Comparison of ENCODE assay signal across 17 cellular contexts in the genomic region with DNA sequence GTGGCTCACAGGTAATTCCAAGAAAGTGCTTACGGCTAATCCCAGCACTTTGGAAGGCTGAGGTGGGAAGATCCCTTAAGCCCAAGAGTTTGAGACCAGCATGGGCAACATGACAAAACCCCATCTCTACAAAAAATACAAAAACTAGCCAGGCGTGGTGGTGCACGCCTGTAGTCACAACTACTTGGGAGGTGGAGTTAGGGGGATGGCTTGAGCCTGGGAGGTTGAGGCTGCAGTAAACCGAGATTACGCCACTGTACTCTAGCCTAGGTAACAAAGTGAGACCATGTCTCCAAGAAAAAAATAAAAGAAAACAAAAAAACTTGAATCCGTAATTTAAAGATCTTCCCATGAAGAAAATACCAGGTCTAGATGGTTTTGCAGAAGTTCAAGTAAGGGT. TPM values are rescaled to one million over a fixed set of nuclear protein-coding genes. Genes with fewer than 3 reads are reported as not detected.
DNase-seq lines count a peak whose midpoint lies in the region; ATAC-seq, FAIRE-seq and TF ChIP-seq lines count a peak whose summit lies in the region.
"Had no signal": no experiment of that assay in that cellular context is flagged by ENCODE, and none has a peak within 500 bp of the region (broad histone marks: within the 10 kb centered on the region; RNA-seq: fewer than 3 reads in every experiment).

No MANE protein-coding gene starts in this region.

- TF ChIP-seq CTCF in CD4-positive, alpha-beta T cell (IDR thresholded peaks at IDR 0.05) = no peak
- TF ChIP-seq CTCF in natural killer cell (IDR thresholded peaks at IDR 0.05) (no peak), tibial nerve (IDR thresholded peaks at IDR 0.05) (no peak)

- whole genome bisulfite sequencing in tibial nerve, 2 donors = 93 to 94% methylated on average over 6 of the region's 6 CpGs

- H3K27me3 Mint-ChIP-seq in CD4-positive, alpha-beta T cell = no peaks in the 10 kb centered on the region
- H3K27me3 Mint-ChIP-seq in activated T-helper 2 cell treated with anti-CD3 and anti-CD28 coated beads, Interferon-gamma antibody, Interleukin-2, Interleukin-4, amounts not matched to agents 10 μg/mL and 5 μg/mL and 100 μg/mL, durations not matched to agents 14 hours and 24 hours and 36 hours (ENCODE audit: low read depth) = no peaks in the 10 kb centered on the region
- H3K27me3 Mint-ChIP-seq in natural killer cell (ENCODE audit: low read depth in 2 of 2) = no peaks in the 10 kb centered on the region

- CTCF ChIA-PET in CD4-positive, alpha-beta T cell (lab: Charles Lee) = interaction anchor here (3.5 kb wide), 1 partner anchor 12 kb away, joined by 93 read pairs; no protein-coding TSS in a partner anchor

- no peaks in the 10 kb centered on the region for H3K27me3 ChIP-seq in CD4-positive, alpha-beta T cell (ENCODE audit: control insufficient read depth, insufficient read depth, low read length)
- no peaks in the 10 kb centered on the region for H3K27me3 ChIP-seq in tibial nerve
- H3K27me3 ChIP-seq: right atrium auricular region had no signal

- no peak for TF ChIP-seq EP300 in tibial nerve (IDR thresholded peaks at IDR 0.05)

- peak overlapping the region; percentile 57 for H3K4me3 Mint-ChIP-seq in CD4-positive, alpha-beta T cell
- H3K4me3 Mint-ChIP-seq in activated T-helper 2 cell treated with anti-CD3 and anti-CD28 coated beads, Interferon-gamma antibody, Interleukin-2, Interleukin-4, amounts not matched to agents 10 μg/mL and 5 μg/mL and 100 μg/mL, durations not matched to agents 14 hours and 24 hours and 36 hours (ENCODE audit: low read depth) = peak overlapping the region; percentile 76
- peak overlapping the region; percentile 90 for H3K4me3 Mint-ChIP-seq in natural killer cell
- H3K4me3 Mint-ChIP-seq: neural crest cell had no signal

- peak overlapping the region; percentile 98 for H3K27ac ChIP-seq in CD4-positive, alpha-beta T cell (ENCODE audit: low read depth, low read length)
- no peak overlapping the region for H3K27ac ChIP-seq in tibial nerve
- H3K27ac ChIP-seq: WERI-Rb-1 had no signal

- POLR2A ChIA-PET in CD4-positive, alpha-beta T cell (lab: Charles Lee) = no interaction called here

- H3K4me1 ChIP-seq in tibial nerve = peaks cover 0 to 8% (median 3%) of the 10 kb centered on the region in 4 donors

- peak; percentile 58 for FAIRE-seq in GM12891 (lab: Jason Lieb, UNC)

- no peaks in the 10 kb centered on the region for H3K9me3 Mint-ChIP-seq in CD4-positive, alpha-beta T cell
- no peaks in the 10 kb centered on the region for H3K9me3 Mint-ChIP-seq in activated T-helper 2 cell treated with anti-CD3 and anti-CD28 coated beads, Interferon-gamma antibody, Interleukin-2, Interleukin-4, amounts not matched to agents 10 μg/mL and 5 μg/mL and 100 μg/mL, durations not matched to agents 14 hours and 24 hours and 36 hours
- H3K9me3 Mint-ChIP-seq in natural killer cell = no peaks in the 10 kb centered on the region
- H3K9me3 Mint-ChIP-seq: neural crest cell had no signal

- H3K4me1 Mint-ChIP-seq in CD4-positive, alpha-beta T cell (ENCODE audit: low read depth) = peaks cover 82% of the 10 kb centered on the region
- H3K4me1 Mint-ChIP-seq in activated T-helper 2 cell treated with anti-CD3 and anti-CD28 coated beads, Interferon-gamma antibody, Interleukin-2, Interleukin-4, amounts not matched to agents 10 μg/mL and 5 μg/mL and 100 μg/mL, durations not matched to agents 14 hours and 24 hours and 36 hours (ENCODE audit: low read depth) = peaks cover 44% of the 10 kb centered on the region
- peaks cover 68 to 76% of the 10 kb centered on the region in 2 donors for H3K4me1 Mint-ChIP-seq in natural killer cell

- DNase-seq in CD4-positive, alpha-beta T cell = no peak
- DNase-seq in GM12891 (ENCODE audit: insufficient read length, low spot score) (no peak), natural killer cell (no peak), DMS153 treated with DMSO at 0.1 percent for 48 hours (lab: John Stamatoyannopoulos, UW; ENCODE audit: unreplicated experiment) (no peak), tibial nerve (ENCODE audit: low spot score in 2 of 2) (no peak)
- no peak for DNase-seq in activated T-helper 2 cell treated with anti-CD3 and anti-CD28 coated beads, Interferon-gamma antibody, Interleukin-2, Interleukin-4, amounts not matched to agents 10 μg/mL and 5 μg/mL and 100 μg/mL, durations not matched to agents 14 hours and 24 hours and 36 hours (ENCODE audit: low spot score)
- DNase-seq: activated gamma-delta T cell; GDM1; hypothalamus; NCI-H187; stimulated activated CD4-positive, alpha-beta T cell treated with anti-CD3 and anti-CD28 coated beads, Interleukin-2, amount 100 ng/mL, for 48 hours; WERI-Rb-1 had no signal

- H3K4me3 ChIP-seq in tibial nerve = no peak overlapping the region
- H3K4me3 ChIP-seq: right atrium auricular region had no signal

- peak overlapping the region; percentile 100 for H3K27ac Mint-ChIP-seq in CD4-positive, alpha-beta T cell
- H3K27ac Mint-ChIP-seq in activated T-helper 2 cell treated with anti-CD3 and anti-CD28 coated beads, Interferon-gamma antibody, Interleukin-2, Interleukin-4, amounts not matched to agents 10 μg/mL and 5 μg/mL and 100 μg/mL, durations not matched to agents 14 hours and 24 hours and 36 hours = peak overlapping the region; percentile 79
- peak overlapping the region; percentile 94 to 100 for H3K27ac Mint-ChIP-seq in natural killer cell

- no peak for TF ChIP-seq POLR2A in GM12891 (IDR thresholded peaks at IDR 0.05; ENCODE audit: low read depth, low read length)
- no peak for TF ChIP-seq POLR2A in tibial nerve (IDR thresholded peaks at IDR 0.05)

- H3K36me3 ChIP-seq in tibial nerve = no peaks in the 10 kb centered on the region
- H3K36me3 ChIP-seq: right atrium auricular region, WERI-Rb-1 had no signal

- H3K36me3 Mint-ChIP-seq in CD4-positive, alpha-beta T cell (ENCODE audit: low read depth) = peaks cover 68% of the 10 kb centered on the region
- peaks cover 31% of the 10 kb centered on the region for H3K36me3 Mint-ChIP-seq in activated T-helper 2 cell treated with anti-CD3 and anti-CD28 coated beads, Interferon-gamma antibody, Interleukin-2, Interleukin-4, amounts not matched to agents 10 μg/mL and 5 μg/mL and 100 μg/mL, durations not matched to agents 14 hours and 24 hours and 36 hours (ENCODE audit: low read depth)
- H3K36me3 Mint-ChIP-seq in natural killer cell = no peaks in the 10 kb centered on the region

- no peak for ATAC-seq in CD4-positive, alpha-beta T cell (ENCODE audit: poor library complexity)
- no peak for ATAC-seq in natural killer cell
- ATAC-seq in HG02870 (IDR thresholded peaks at IDR 0.05; ENCODE audit: unreplicated experiment) = no peak
- ATAC-seq: esophagus mucosa, Right ventricle myocardium inferior had no signal

- H3K9me3 ChIP-seq in CD4-positive, alpha-beta T cell (ENCODE audit: control insufficient read depth, low read length) = no peaks in the 10 kb centered on the region
- no peaks in the 10 kb centered on the region for H3K9me3 ChIP-seq in tibial nerve
- H3K9me3 ChIP-seq: right atrium auricular region had no signal

- intact Hi-C loops in CD4-positive, alpha-beta T cell (cut with DNase I, micrococcal nuclease) = no loop called here
- intact Hi-C loops in activated T-helper 2 cell treated with anti-CD3 and anti-CD28 coated beads, Interferon-gamma antibody, Interleukin-2, Interleukin-4, amounts not matched to agents 10 μg/mL and 5 μg/mL and 100 μg/mL, durations not matched to agents 14 hours and 24 hours and 36 hours (cut with micrococcal nuclease) = loop anchor here (5.0 kb wide), 1 partner anchor 68 kb away; no protein-coding TSS in a partner anchor
- intact Hi-C loops in natural killer cell (cut with micrococcal nuclease) = no loop called here

TF ChIP-seq in GM12891, 5 proteins besides CTCF, POLR2A, EP300 and RAD21:
- TF ChIP-seq PAX5 (IDR thresholded peaks at IDR 0.05; ENCODE audit: insufficient read depth, low read length, severe bottlenecking) = no peak
- TF ChIP-seq SPI1 (IDR thresholded peaks at IDR 0.05; ENCODE audit: low read depth, low read length) = no peak
- no peak for TF ChIP-seq POU2F2 (IDR thresholded peaks at IDR 0.05; ENCODE audit: low read depth, low read length)
- TF ChIP-seq TAF1 (IDR thresholded peaks at IDR 0.05; ENCODE audit: low read depth, low read length) = no peak
- no peak for TF ChIP-seq POLR2AphosphoS5 (IDR thresholded peaks at IDR 0.05; ENCODE audit: low read depth, low read length)
TF ChIP-seq in GM12891: peak in this region for 0.

RNA-seq across cellular contexts. Expression of a gene that starts 5.0 kb away (rescaled TPM):
- total RNA-seq in CD4-positive, alpha-beta T cell = 10 to 100 TPM; 50.6 to 54.7 TPM
- 38.2 TPM for polyA plus RNA-seq in GM12891 (2012; ENCODE audit: low read depth, missing spikeins)
- total RNA-seq in activated T-helper 2 cell treated with anti-CD3 and anti-CD28 coated beads, Interferon-gamma antibody, Interleukin-2, Interleukin-4, amounts not matched to agents 10 μg/mL and 5 μg/mL and 100 μg/mL, durations not matched to agents 14 hours and 24 hours and 36 hours = 83.2 and 85.6 TPM in 2 replicates
- total RNA-seq in natural killer cell (10 to 100 TPM; 73.2 to 91.0 (median 78.0) TPM), tibial nerve (10 to 100 TPM; 18.0 to 95.1 (median 36.3) TPM)
- total RNA-seq: neural crest cell had no signal

RNA-seq across cellular contexts. Expression of a gene that starts 17.3 kb away (rescaled TPM):
- under 1 TPM; 0.56 to 0.71 TPM for total RNA-seq in CD4-positive, alpha-beta T cell
- 0.64 TPM for polyA plus RNA-seq in GM12891 (2012; ENCODE audit: low read depth, missing spikeins)
- 0.14 and 0.18 TPM in 2 replicates for total RNA-seq in activated T-helper 2 cell treated with anti-CD3 and anti-CD28 coated beads, Interferon-gamma antibody, Interleukin-2, Interleukin-4, amounts not matched to agents 10 μg/mL and 5 μg/mL and 100 μg/mL, durations not matched to agents 14 hours and 24 hours and 36 hours
- total RNA-seq in natural killer cell = 1 to 10 TPM in 2 of 3 donors, under 1 TPM in 1; 0.92 to 1.6 (median 1.6) TPM
- 1 to 10 TPM in 1 of 4 donors, under 1 TPM in 2, not detected in 1; 0.20 to 1.3 (median 0.63) TPM for total RNA-seq in tibial nerve
- total RNA-seq: esophagus mucosa had no signal

RNA-seq across cellular contexts. Expression of a gene that starts 42.7 kb away (rescaled TPM):
- under 1 TPM in 1 of 2 experiments, not detected in 1; 0.03 TPM for total RNA-seq in CD4-positive, alpha-beta T cell
- polyA plus RNA-seq in GM12891 (2012; ENCODE audit: low read depth, missing spikeins) = 0.19 TPM
- 0.11 and 0.14 TPM in 2 replicates for total RNA-seq in activated T-helper 2 cell treated with anti-CD3 and anti-CD28 coated beads, Interferon-gamma antibody, Interleukin-2, Interleukin-4, amounts not matched to agents 10 μg/mL and 5 μg/mL and 100 μg/mL, durations not matched to agents 14 hours and 24 hours and 36 hours
- under 1 TPM; 0.10 to 0.14 (median 0.14) TPM for total RNA-seq in natural killer cell
- 1 to 10 TPM in 2 of 4 donors, under 1 TPM in 2; 0.21 to 2.4 (median 1.1) TPM for total RNA-seq in tibial nerve
